14 cellular contexts compared by ENCODE assay signal in the genomic region with DNA sequence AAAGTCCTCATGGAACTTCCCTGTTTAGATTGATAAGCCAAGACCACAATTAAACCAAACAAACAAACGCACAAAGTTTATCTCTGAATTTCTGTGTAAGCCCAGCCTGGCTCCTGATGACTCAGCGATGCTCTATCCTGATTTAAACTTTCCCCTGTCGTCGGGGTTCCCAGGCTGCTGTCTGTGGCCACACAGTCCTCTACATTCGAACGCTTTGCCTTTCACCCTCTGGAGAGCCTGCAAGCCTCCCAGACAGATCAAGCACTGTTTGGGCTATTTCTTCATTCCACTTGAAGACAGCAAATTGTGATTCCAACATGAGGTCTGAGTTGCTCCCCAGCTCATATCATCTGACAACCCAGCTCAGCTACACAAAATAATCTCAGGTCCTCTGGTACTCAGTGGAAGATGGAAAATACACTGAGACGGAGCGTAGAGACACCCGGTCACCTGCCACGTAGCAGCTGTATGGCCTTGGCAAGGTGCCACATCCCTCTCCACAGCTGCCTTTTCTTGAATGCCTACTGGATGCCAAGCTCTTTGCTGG. TPM values are rescaled to one million over a fixed set of nuclear protein-coding genes. Genes with fewer than 3 reads are reported as not detected.
A peak's percentile ranks its signal among the peaks of the same experiment; 100 is the strongest.
DNase-seq lines count a peak whose midpoint lies in the region; ATAC-seq and TF ChIP-seq lines count a peak whose summit lies in the region.
"Had no signal": no experiment of that assay in that cellular context is flagged by ENCODE, and none has a peak within 500 bp of the region (broad histone marks: within the 10 kb centered on the region; RNA-seq: fewer than 3 reads in every experiment).

No MANE protein-coding gene starts in this region.

- ATAC-seq in GM21737 (IDR thresholded peaks at IDR 0.05; ENCODE audit: unreplicated experiment): no peak

- H2AFZ ChIP-seq in fibroblast of lung (ENCODE audit: low read length): no peak overlapping the region
- no peak overlapping the region for H2AFZ ChIP-seq in smooth muscle cell (ENCODE audit: low read depth)

- DNase-seq in DMS 273 (lab: John Stamatoyannopoulos, UW; ENCODE audit: unreplicated experiment) (peak; percentile 2), DMS 273 treated with DMSO at 0.1 percent for 48 hours (lab: John Stamatoyannopoulos, UW) (no peak), NCI-H748 treated with DMSO at 0.1 percent for 48 hours (lab: John Stamatoyannopoulos, UW) (peak; percentile 37), fibroblast of lung (ENCODE audit: low read depth in 2 of 2) (peak; percentile 26 to 31), smooth muscle cell (lab: John Stamatoyannopoulos, UW; ENCODE audit: unreplicated experiment) (no peak), hippocampal formation (lab: John Stamatoyannopoulos, UW) (no peak), MCF 10A (ENCODE audit: unreplicated experiment) (no peak)
- DNase-seq: activated CD4-positive, alpha-beta T cell treated with anti-CD3 and anti-CD28 coated beads, Interleukin-2, amount 50 U/mL, for 1 hour; activated naive CD8-positive, alpha-beta T cell treated with anti-CD3 and anti-CD28 coated beads, Interleukin-2, amount 10 ng/mL, durations not matched to agents 7 days and 5 days; GF-D8; HFFc6; SIG-M5 had no signal

- H3K4me2 ChIP-seq in fibroblast of lung (ENCODE audit: extremely low read depth, insufficient read depth, low read length): no peak overlapping the region
- peak overlapping the region; percentile 16 for H3K4me2 ChIP-seq in smooth muscle cell

- no peaks in the 10 kb centered on the region for H4K20me1 ChIP-seq in fibroblast of lung (ENCODE audit: control insufficient read depth, extremely low read depth, insufficient read depth, low read length)
- H4K20me1 ChIP-seq in smooth muscle cell (ENCODE audit: low read depth): no peaks in the 10 kb centered on the region

- no peak overlapping the region for H3K4me3 Mint-ChIP-seq in MCF 10A (ENCODE audit: unreplicated experiment)
- H3K4me3 Mint-ChIP-seq: activated naive CD8-positive, alpha-beta T cell treated with anti-CD3 and anti-CD28 coated beads, Interleukin-2, amount 10 ng/mL, durations not matched to agents 7 days and 5 days; HFFc6 had no signal

- H3K4me3 ChIP-seq in fibroblast of lung (replicated peaks in 1 of 4; ENCODE audit: control extremely low read depth in 1 of 4, insufficient read depth in 1 of 4, low read depth in 3 of 4, low read length in 4 of 4): no peak overlapping the region
- no peak overlapping the region for H3K4me3 ChIP-seq in smooth muscle cell

- H3K79me2 ChIP-seq in fibroblast of lung (ENCODE audit: control insufficient read depth, insufficient read depth, low read length): no peaks in the 10 kb centered on the region
- H3K79me2 ChIP-seq in smooth muscle cell (ENCODE audit: low read depth): no peaks in the 10 kb centered on the region

- no TSS peak for BruUV-seq in MCF 10A (replicated peaks; lab: Mats Ljungman, UMichigan)

- no peaks in the 10 kb centered on the region for H3K4me1 ChIP-seq in fibroblast of lung (ENCODE audit: control insufficient read depth, extremely low read depth, insufficient read depth, low read length)
- no peaks in the 10 kb centered on the region for H3K4me1 ChIP-seq in smooth muscle cell (ENCODE audit: low read depth)

- no peak overlapping the region for H3K9ac ChIP-seq in fibroblast of lung (ENCODE audit: insufficient read depth, low read length)
- H3K9ac ChIP-seq in smooth muscle cell (ENCODE audit: low read depth): no peak overlapping the region

- no peaks in the 10 kb centered on the region for H3K36me3 Mint-ChIP-seq in MCF 10A (ENCODE audit: insufficient read depth, unreplicated experiment)
- H3K36me3 Mint-ChIP-seq: activated naive CD8-positive, alpha-beta T cell treated with anti-CD3 and anti-CD28 coated beads, Interleukin-2, amount 10 ng/mL, durations not matched to agents 7 days and 5 days had no signal

- H3K27ac ChIP-seq in fibroblast of lung (ENCODE audit: insufficient read depth, low read length) (no peak overlapping the region), smooth muscle cell (ENCODE audit: low read depth) (peak overlapping the region; percentile 18)
- H3K27ac ChIP-seq: 22Rv1 had no signal

- peaks cover 14% of the 10 kb centered on the region for H3K27me3 Mint-ChIP-seq in MCF 10A (ENCODE audit: insufficient read depth, unreplicated experiment)

- peaks cover 8% of the 10 kb centered on the region for H3F3A ChIP-seq in smooth muscle cell (ENCODE audit: low read depth)

- H3K9me3 Mint-ChIP-seq in MCF 10A (ENCODE audit: unreplicated experiment): no peaks in the 10 kb centered on the region
- H3K9me3 Mint-ChIP-seq: activated naive CD8-positive, alpha-beta T cell treated with anti-CD3 and anti-CD28 coated beads, Interleukin-2, amount 10 ng/mL, durations not matched to agents 7 days and 5 days; HFFc6 had no signal

- CTCF ChIA-PET in MCF 10A (lab: Yijun Ruan, JAX): interaction anchor here (0.6 to 5.5 kb wide), 27 partner anchors 9 to 1058 kb away, joined by 3 to 263 read pairs (median 4); a partner anchor contains a TSS

- intact Hi-C loops in MCF 10A (cut with micrococcal nuclease): no loop called here

- H3K4me1 Mint-ChIP-seq in MCF 10A (ENCODE audit: insufficient read depth, unreplicated experiment): no peaks in the 10 kb centered on the region
- H3K4me1 Mint-ChIP-seq: activated naive CD8-positive, alpha-beta T cell treated with anti-CD3 and anti-CD28 coated beads, Interleukin-2, amount 10 ng/mL, durations not matched to agents 7 days and 5 days had no signal

- H3K27me3 ChIP-seq in fibroblast of lung (ENCODE audit: control insufficient read depth, insufficient read depth, low read length): no peaks in the 10 kb centered on the region
- no peaks in the 10 kb centered on the region for H3K27me3 ChIP-seq in smooth muscle cell (ENCODE audit: low read depth)

- no peak for TF ChIP-seq CTCF in fibroblast of lung (conservative IDR thresholded peaks at IDR 0.05 in 1 of 2, IDR thresholded peaks at IDR 0.05 in 1 of 2; ENCODE audit: low read depth in 1 of 2, low read length in 2 of 2)
- TF ChIP-seq CTCF in smooth muscle cell (IDR thresholded peaks at IDR 0.05; ENCODE audit: borderline replicate concordance, insufficient read depth, poor library complexity, severe bottlenecking): no peak
- TF ChIP-seq CTCF in MCF 10A (IDR thresholded peaks at IDR 0.05; ENCODE audit: unreplicated experiment): no peak

- POLR2A ChIA-PET in MCF 10A (lab: Yijun Ruan, JAX): interaction anchor here (0.8 to 2.3 kb wide), 5 partner anchors 13 to 610 kb away, joined by 3 to 15 read pairs (median 5); no protein-coding TSS in a partner anchor

- 34% methylated on average over 10 of the region's 10 CpGs for WGBS in smooth muscle cell (ENCODE audit: low lambda C conversion rate)

- H3K9me3 ChIP-seq in fibroblast of lung (ENCODE audit: control insufficient read depth, insufficient read depth, low read depth, low read length) (no peaks in the 10 kb centered on the region), smooth muscle cell (replicated peaks; ENCODE audit: low read depth) (no peaks in the 10 kb centered on the region)

- H3K27ac Mint-ChIP-seq in MCF 10A (ENCODE audit: low read depth, unreplicated experiment): no peak overlapping the region
- H3K27ac Mint-ChIP-seq: activated naive CD8-positive, alpha-beta T cell treated with anti-CD3 and anti-CD28 coated beads, Interleukin-2, amount 10 ng/mL, durations not matched to agents 7 days and 5 days; HFFc6 had no signal

- H3K36me3 ChIP-seq in fibroblast of lung (ENCODE audit: control insufficient read depth, insufficient read depth, low read length) (no peaks in the 10 kb centered on the region), smooth muscle cell (ENCODE audit: low read depth) (no peaks in the 10 kb centered on the region)

RNA-seq across cellular contexts. Expression of a gene that starts 51.2 kb away (rescaled TPM):
- 7.4 and 10.2 TPM in 2 replicates for total RNA-seq in fibroblast of lung
- 3.6 and 6.3 TPM in 2 replicates for polyA plus RNA-seq in fibroblast of lung
- polyA plus RNA-seq in fibroblast of lung (2012): 3.1 and 4.1 TPM in 2 replicates
- 1.1 TPM in 1 of 2 replicates, not detected in the other for polyA minus RNA-seq in fibroblast of lung (ENCODE audit: low replicate concordance)
- total RNA-seq in smooth muscle cell: 5.8 and 6.3 TPM in 2 replicates
- 1.7 and 4.1 TPM in 2 replicates for polyA plus RNA-seq in smooth muscle cell
- 0.35 and 1.2 TPM in 2 replicates for total RNA-seq in MCF 10A (2022)
- total RNA-seq: HFFc6 had no signal

Comparison
In these comparisons a context has a peak if more than half of its experiments do, and no peak if none do; other contexts are left out.
1. DNase-seq: peak in DMS 273 (single experiment), NCI-H748 treated with DMSO at 0.1 percent for 48 hours (single experiment) and fibroblast of lung (2 of 2); none in DMS 273 treated with DMSO at 0.1 percent for 48 hours (single experiment), smooth muscle cell (single experiment), hippocampal formation (0 of 2) and MCF 10A (single experiment).